11 cellular contexts compared by ENCODE assay signal in genomic region chr7:88357295-88357694, GRCh38. TPM values are rescaled to one million over a fixed set of nuclear protein-coding genes. Genes with fewer than 3 reads are reported as not detected.
DNase-seq lines count a peak whose midpoint lies in the region; ATAC-seq and TF ChIP-seq lines count a peak whose summit lies in the region.
"Had no signal": no experiment of that assay in that cellular context is flagged by ENCODE, and none has a peak within 500 bp of the region (broad histone marks: within the 10 kb centered on the region; RNA-seq: fewer than 3 reads in every experiment).

No MANE protein-coding gene starts in this region.

- DNase-seq in Right ventricle myocardium inferior (ENCODE audit: missing footprints) = no peak
- DNase-seq in right atrium auricular region (ENCODE audit: low spot score) = no peak
- DNase-seq in WTC11 (ENCODE audit: low spot score) = peak; percentile 23
- DNase-seq in hepatocyte (ENCODE audit: low spot score) = peak; percentile 10
- DNase-seq in lower leg skin (ENCODE audit: low spot score in 2 of 2) = no peak
- no peak for DNase-seq in activated T-helper 2 cell treated with anti-CD3 and anti-CD28 coated beads, Interferon-gamma antibody, Interleukin-2, Interleukin-4, amounts not matched to agents 10 μg/mL and 5 μg/mL and 100 μg/mL, durations not matched to agents 14 hours and 24 hours and 36 hours (ENCODE audit: low spot score)
- no peak for DNase-seq in NCI-H1105 (lab: John Stamatoyannopoulos, UW)
- DNase-seq: activated CD4-positive, alpha-beta memory T cell treated with anti-CD3 and anti-CD28 coated beads, Interleukin-2, amount 10 ng/mL, durations not matched to agents 7 days and 5 days; NCI-H446 had no signal

- H3K4me1 ChIP-seq in right atrium auricular region = no peaks in the 10 kb centered on the region
- peaks cover 8% of the 10 kb centered on the region for H3K4me1 ChIP-seq in hepatocyte (ENCODE audit: insufficient read depth)

- no peaks in the 10 kb centered on the region for H3K27me3 Mint-ChIP-seq in WTC11 (ENCODE audit: low read depth)
- peaks cover 13% of the 10 kb centered on the region for H3K27me3 Mint-ChIP-seq in activated T-helper 2 cell treated with anti-CD3 and anti-CD28 coated beads, Interferon-gamma antibody, Interleukin-2, Interleukin-4, amounts not matched to agents 10 μg/mL and 5 μg/mL and 100 μg/mL, durations not matched to agents 14 hours and 24 hours and 36 hours (ENCODE audit: low read depth)
- H3K27me3 Mint-ChIP-seq: B cell had no signal

- H3K9me2 ChIP-seq in hepatocyte (replicated peaks; ENCODE audit: insufficient read depth) = no peaks in the 10 kb centered on the region

- ATAC-seq in Right ventricle myocardium inferior (peak; percentile 84), WTC11 (peak; percentile 84), GM21825 (IDR thresholded peaks at IDR 0.05; ENCODE audit: unreplicated experiment) (no peak)

- H3K4me2 ChIP-seq in hepatocyte = peak overlapping the region; percentile 61

- H3K27ac Mint-ChIP-seq in WTC11 = no peak overlapping the region
- no peak overlapping the region for H3K27ac Mint-ChIP-seq in activated T-helper 2 cell treated with anti-CD3 and anti-CD28 coated beads, Interferon-gamma antibody, Interleukin-2, Interleukin-4, amounts not matched to agents 10 μg/mL and 5 μg/mL and 100 μg/mL, durations not matched to agents 14 hours and 24 hours and 36 hours
- H3K27ac Mint-ChIP-seq: activated CD4-positive, alpha-beta memory T cell treated with anti-CD3 and anti-CD28 coated beads, Interleukin-2, amount 10 ng/mL, durations not matched to agents 7 days and 5 days; B cell had no signal

- H3K27ac ChIP-seq in right atrium auricular region = no peak overlapping the region
- no peak overlapping the region for H3K27ac ChIP-seq in hepatocyte

- no peak overlapping the region for H2AFZ ChIP-seq in hepatocyte

- no peak overlapping the region for H3K4me3 Mint-ChIP-seq in WTC11
- H3K4me3 Mint-ChIP-seq in activated T-helper 2 cell treated with anti-CD3 and anti-CD28 coated beads, Interferon-gamma antibody, Interleukin-2, Interleukin-4, amounts not matched to agents 10 μg/mL and 5 μg/mL and 100 μg/mL, durations not matched to agents 14 hours and 24 hours and 36 hours (ENCODE audit: low read depth) = no peak overlapping the region
- H3K4me3 Mint-ChIP-seq: activated CD4-positive, alpha-beta memory T cell treated with anti-CD3 and anti-CD28 coated beads, Interleukin-2, amount 10 ng/mL, durations not matched to agents 7 days and 5 days; B cell had no signal

- POLR2A ChIA-PET in WTC11 (lab: Charles Lee) = no interaction called here

- no peak overlapping the region for H3K4me3 ChIP-seq in right atrium auricular region
- H3K4me3 ChIP-seq in hepatocyte = no peak overlapping the region
- H3K4me3 ChIP-seq in lower leg skin (ENCODE audit: low read depth, poor library complexity, severe bottlenecking) = no peak overlapping the region

- WGBS in hepatocyte (ENCODE audit: low lambda C conversion rate, missing lambda C conversion rate) = 70% methylated on average over 1 of the region's 1 CpG
- WGBS in lower leg skin, 2 donors = 14 to 42% methylated on average over 1 of the region's 1 CpG

- H3K4me1 Mint-ChIP-seq in WTC11 = peaks cover 10% of the 10 kb centered on the region
- H3K4me1 Mint-ChIP-seq in activated T-helper 2 cell treated with anti-CD3 and anti-CD28 coated beads, Interferon-gamma antibody, Interleukin-2, Interleukin-4, amounts not matched to agents 10 μg/mL and 5 μg/mL and 100 μg/mL, durations not matched to agents 14 hours and 24 hours and 36 hours (ENCODE audit: low read depth) = no peaks in the 10 kb centered on the region
- H3K4me1 Mint-ChIP-seq: B cell had no signal

- no peaks in the 10 kb centered on the region for H3K9me3 ChIP-seq in right atrium auricular region
- H3K9me3 ChIP-seq in hepatocyte (ENCODE audit: low read depth) = no peaks in the 10 kb centered on the region

- CTCF ChIA-PET in WTC11 (lab: Charles Lee) = interaction anchor here (1.5 to 2.6 kb wide), 3 partner anchors 10 to 114 kb away, joined by 6 to 17 read pairs (median 13); no protein-coding TSS in a partner anchor

- no peaks in the 10 kb centered on the region for H3K79me2 ChIP-seq in hepatocyte

- H3K9me3 Mint-ChIP-seq in WTC11 = peaks cover 4% of the 10 kb centered on the region; the same call in 1 of the 2 replicates
- no peaks in the 10 kb centered on the region for H3K9me3 Mint-ChIP-seq in activated T-helper 2 cell treated with anti-CD3 and anti-CD28 coated beads, Interferon-gamma antibody, Interleukin-2, Interleukin-4, amounts not matched to agents 10 μg/mL and 5 μg/mL and 100 μg/mL, durations not matched to agents 14 hours and 24 hours and 36 hours
- H3K9me3 Mint-ChIP-seq: activated CD4-positive, alpha-beta memory T cell treated with anti-CD3 and anti-CD28 coated beads, Interleukin-2, amount 10 ng/mL, durations not matched to agents 7 days and 5 days had no signal

- TF ChIP-seq POLR2A in lower leg skin (IDR thresholded peaks at IDR 0.05) = no peak

- intact Hi-C loops in Right ventricle myocardium inferior (cut with DNase I) = loop anchor here (1.0 to 5.0 kb wide), 2 partner anchors 45 to 114 kb away; no protein-coding TSS in a partner anchor
- intact Hi-C loops in lower leg skin (cut with DNase I; ENCODE audit: low total_unique reads) = loop anchor here (5.0 kb wide), 1 partner anchor 115 kb away; no protein-coding TSS in a partner anchor
- intact Hi-C loops in activated T-helper 2 cell treated with anti-CD3 and anti-CD28 coated beads, Interferon-gamma antibody, Interleukin-2, Interleukin-4, amounts not matched to agents 10 μg/mL and 5 μg/mL and 100 μg/mL, durations not matched to agents 14 hours and 24 hours and 36 hours (cut with micrococcal nuclease) = no loop called here

- TF ChIP-seq CTCF in right atrium auricular region (IDR thresholded peaks at IDR 0.05) (no peak), WTC11 (IDR thresholded peaks at IDR 0.05) (no peak), hepatocyte (IDR thresholded peaks at IDR 0.05; ENCODE audit: poor library complexity) (peak; percentile 17), lower leg skin (IDR thresholded peaks at IDR 0.05) (no peak)

- H3K36me3 ChIP-seq in right atrium auricular region = no peaks in the 10 kb centered on the region
- H3K36me3 ChIP-seq in hepatocyte (replicated peaks; ENCODE audit: insufficient read depth, low read depth) = no peaks in the 10 kb centered on the region

- H4K20me1 ChIP-seq in hepatocyte (ENCODE audit: insufficient read depth, poor library complexity, severe bottlenecking) = no peaks in the 10 kb centered on the region

- H3K36me3 Mint-ChIP-seq in WTC11 = no peaks in the 10 kb centered on the region
- no peaks in the 10 kb centered on the region for H3K36me3 Mint-ChIP-seq in activated T-helper 2 cell treated with anti-CD3 and anti-CD28 coated beads, Interferon-gamma antibody, Interleukin-2, Interleukin-4, amounts not matched to agents 10 μg/mL and 5 μg/mL and 100 μg/mL, durations not matched to agents 14 hours and 24 hours and 36 hours (ENCODE audit: low read depth)

- H3K27me3 ChIP-seq in right atrium auricular region = no peaks in the 10 kb centered on the region
- no peaks in the 10 kb centered on the region for H3K27me3 ChIP-seq in hepatocyte

TF ChIP-seq in WTC11, 78 proteins besides CTCF, POLR2A, EP300 and RAD21:
- TF ChIP-seq, protein P1, sequence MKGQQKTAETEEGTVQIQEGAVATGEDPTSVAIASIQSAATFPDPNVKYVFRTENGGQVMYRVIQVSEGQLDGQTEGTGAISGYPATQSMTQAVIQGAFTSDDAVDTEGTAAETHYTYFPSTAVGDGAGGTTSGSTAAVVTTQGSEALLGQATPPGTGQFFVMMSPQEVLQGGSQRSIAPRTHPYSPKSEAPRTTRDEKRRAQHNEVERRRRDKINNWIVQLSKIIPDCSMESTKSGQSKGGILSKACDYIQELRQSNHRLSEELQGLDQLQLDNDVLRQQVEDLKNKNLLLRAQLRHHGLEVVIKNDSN (CRISPR knock-in tag; IDR thresholded peaks at IDR 0.05) = no peak
- 0 out of 2 replicates have a peak, but pooled peaks have one; percentile 37 for TF ChIP-seq ZNF121 (CRISPR knock-in tag; IDR thresholded peaks at IDR 0.05)

RNA-seq across cellular contexts. Expression of gene STEAP4, which starts 50.6 kb away (rescaled TPM):
- 25.2 TPM for total RNA-seq in Right ventricle myocardium inferior
- total RNA-seq in right atrium auricular region = 10 to 100 TPM in 1 of 2 donors, 1 to 10 TPM in 1; 9.6 to 44.2 TPM
- total RNA-seq in WTC11 (2021) = 0.09 to 0.18 TPM (median 0.17 TPM) in 3 replicates
- total RNA-seq in hepatocyte = 0.88 and 1.1 TPM in 2 replicates
- not detected in 2 replicates for polyA plus RNA-seq in hepatocyte
- 10 to 100 TPM in 2 of 4 donors, 1 to 10 TPM in 2; 8.6 to 55.6 (median 22.0) TPM for total RNA-seq in lower leg skin
- 0.39 and 0.48 TPM in 2 replicates for total RNA-seq in activated T-helper 2 cell treated with anti-CD3 and anti-CD28 coated beads, Interferon-gamma antibody, Interleukin-2, Interleukin-4, amounts not matched to agents 10 μg/mL and 5 μg/mL and 100 μg/mL, durations not matched to agents 14 hours and 24 hours and 36 hours
- total RNA-seq: activated CD4-positive, alpha-beta memory T cell treated with anti-CD3 and anti-CD28 coated beads, Interleukin-2, amount 10 ng/mL, durations not matched to agents 7 days and 5 days; B cell had no signal

Comparison
In these comparisons a context has a peak if more than half of its experiments do, and no peak if none do; other contexts are left out.
1. DNase-seq: peak in WTC11 (single experiment) and hepatocyte (single experiment); none in Right ventricle myocardium inferior (single experiment), right atrium auricular region (single experiment), lower leg skin (0 of 2), activated T-helper 2 cell treated with anti-CD3 and anti-CD28 coated beads, Interferon-gamma antibody, Interleukin-2, Interleukin-4, amounts not matched to agents 10 μg/mL and 5 μg/mL and 100 μg/mL, durations not matched to agents 14 hours and 24 hours and 36 hours (single experiment) and NCI-H1105 (single experiment).